In the genomic region with DNA sequence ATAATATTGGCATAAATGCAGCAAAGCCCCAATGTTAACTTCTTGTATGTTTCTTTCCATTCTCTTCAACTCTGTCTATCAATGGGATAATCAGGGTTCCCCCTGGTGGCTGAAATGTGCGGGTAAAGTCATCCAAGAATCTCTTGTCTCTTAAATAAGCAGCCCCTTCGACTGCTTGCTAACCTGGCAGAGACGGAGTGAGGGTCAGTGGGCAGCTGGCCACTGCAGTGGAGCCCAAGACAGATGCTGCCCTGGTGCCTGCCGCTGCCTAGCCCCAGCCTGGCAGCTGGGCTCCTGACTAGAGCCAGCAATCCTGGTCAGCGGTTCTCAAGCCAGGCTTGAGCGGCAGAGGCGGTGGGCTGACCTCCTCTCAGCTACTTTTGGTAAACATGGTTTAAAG, we compare ENCODE assay signal across 8 cellular contexts.
A peak's percentile ranks its signal among the peaks of the same experiment; 100 is the strongest.
DNase-seq lines count a peak whose midpoint lies in the region; ATAC-seq, FAIRE-seq and TF ChIP-seq lines count a peak whose summit lies in the region.

No MANE protein-coding gene starts in this region.

- H3K27ac Mint-ChIP-seq in stimulated activated memory B cell treated with anti-CD40 and anti-IgM and Interleukin-4, amounts not matched to agents 10 μg/mL and 1 μg/mL and 100 μg/mL, for 72 hours, result no peak overlapping the region

- no peaks in the 10 kb centered on the region for H3K79me2 ChIP-seq in HepG2 (ENCODE audit: insufficient read depth, low read length)

- H3K4me1 Mint-ChIP-seq in stimulated activated memory B cell treated with anti-CD40 and anti-IgM and Interleukin-4, amounts not matched to agents 10 μg/mL and 1 μg/mL and 100 μg/mL, for 72 hours, result no peaks in the 10 kb centered on the region

- H3K36me3 ChIP-seq in HepG2 (replicated peaks in 1 of 2; ENCODE audit: control insufficient read depth in 1 of 2, insufficient read depth in 2 of 2, low read length in 2 of 2), result peaks cover 0 to under 1% of the 10 kb centered on the region in 2 experiments; a peak in 1 of 5 replicates

- no peaks in the 10 kb centered on the region for H3K9me3 ChIP-seq in HepG2 (ENCODE audit: low read length)

- ATAC-seq in GM18502 (IDR thresholded peaks at IDR 0.05; ENCODE audit: poor library complexity, unreplicated experiment) (peak; percentile 68), HepG2 (peak; percentile 89)
- no peak for ATAC-seq in stimulated activated memory B cell treated with anti-CD40 and anti-IgM and Interleukin-4, amounts not matched to agents 10 μg/mL and 1 μg/mL and 100 μg/mL, for 72 hours

- peaks cover 12% of the 10 kb centered on the region for H3K4me1 ChIP-seq in HepG2 (ENCODE audit: insufficient read depth, low read length)

- H3K4me3 Mint-ChIP-seq in stimulated activated memory B cell treated with anti-CD40 and anti-IgM and Interleukin-4, amounts not matched to agents 10 μg/mL and 1 μg/mL and 100 μg/mL, for 72 hours, result no peak overlapping the region

- H3K4me3 ChIP-seq in HepG2 (replicated peaks in 1 of 3; ENCODE audit: insufficient read depth in 1 of 3, low read depth in 2 of 3, low read length in 3 of 3), result no peak overlapping the region

- no peak for TF ChIP-seq POLR2A in HepG2 (IDR thresholded peaks at IDR 0.05; ENCODE audit: insufficient read depth in 1 of 2, low read depth in 2 of 2, low read length in 2 of 2)

- peak; percentile 68 for FAIRE-seq in HepG2 (lab: Jason Lieb, UNC)

- POLR2A ChIA-PET in HepG2 (lab: Yijun Ruan, JAX), result no interaction called here

- H4K20me1 ChIP-seq in HepG2 (ENCODE audit: insufficient read depth, low read length), result no peaks in the 10 kb centered on the region

- no peaks in the 10 kb centered on the region for H3K27me3 ChIP-seq in HepG2 (ENCODE audit: control insufficient read depth in 1 of 2, insufficient read depth in 2 of 2, low read length in 2 of 2)

- H3K36me3 Mint-ChIP-seq in stimulated activated memory B cell treated with anti-CD40 and anti-IgM and Interleukin-4, amounts not matched to agents 10 μg/mL and 1 μg/mL and 100 μg/mL, for 72 hours, result no peaks in the 10 kb centered on the region

- WGBS in HepG2 (ENCODE audit: low lambda C conversion rate), result 57% methylated on average over 6 of the region's 7 CpGs

- H3K9ac ChIP-seq in HepG2 (ENCODE audit: insufficient read depth, low read depth, low read length), result no peak overlapping the region

- in situ Hi-C loops in HepG2 (cut with HindIII; ENCODE audit: extremely low pct_ligation_motif_present, low pct_unique_long_range_greater_than_20kb), result no loop called here

- CTCF ChIA-PET in HepG2 (lab: Yijun Ruan, JAX; ENCODE audit: low intra/inter-chr PET ratio, low total read pairs), result no interaction called here

- no TSS peak for BruUV-seq in HepG2 (replicated peaks; lab: Mats Ljungman, UMichigan)

- no peak overlapping the region for H2AFZ ChIP-seq in HepG2 (ENCODE audit: low read length)

- no peaks in the 10 kb centered on the region for H3K9me3 Mint-ChIP-seq in stimulated activated memory B cell treated with anti-CD40 and anti-IgM and Interleukin-4, amounts not matched to agents 10 μg/mL and 1 μg/mL and 100 μg/mL, for 72 hours

- TF ChIP-seq CTCF in HepG2 (CRISPR knock-in tag; IDR thresholded peaks at IDR 0.05), result peak; percentile 68

- peak; percentile 43; the same call in 1 of the 2 replicates for TF ChIP-seq RAD21 in HepG2 (CRISPR knock-in tag; IDR thresholded peaks at IDR 0.05)

- intact Hi-C loops in HepG2 (cut with micrococcal nuclease; ENCODE audit: unreplicated experiment), result loop anchor here (5.0 kb wide), 2 partner anchors 95 to 370 kb away; no protein-coding TSS in a partner anchor

- DNase-seq in AG08396 (ENCODE audit: low spot score), result peak; percentile 53
- DNase-seq in MV-4-11 (lab: John Stamatoyannopoulos, UW), result peak; percentile 29
- peak; percentile 10 for DNase-seq in T-helper 9 cell
- DNase-seq in HepG2 (ENCODE audit: low spot score), result peak; percentile 53
- peak; percentile 14 to 20 for DNase-seq in stimulated activated CD8-positive, alpha-beta memory T cell treated with anti-CD3 and anti-CD28 coated beads, Interleukin-2, amount 100 ng/mL, for 48 hours (ENCODE audit: low read depth in 2 of 2)

- peak overlapping the region; percentile 58 for H3K27ac ChIP-seq in cingulate gyrus (ENCODE audit: low read depth, low read length)
- no peak overlapping the region for H3K27ac ChIP-seq in HepG2 (ENCODE audit: extremely low read length, insufficient read depth, low read length)

- H3K27me3 Mint-ChIP-seq in stimulated activated memory B cell treated with anti-CD40 and anti-IgM and Interleukin-4, amounts not matched to agents 10 μg/mL and 1 μg/mL and 100 μg/mL, for 72 hours, result no peaks in the 10 kb centered on the region

- TF ChIP-seq EP300 in HepG2 (IDR thresholded peaks at IDR 0.05; ENCODE audit: low read depth in 2 of 2, low read length in 2 of 2), result no peak
- TF ChIP-seq EP300 in HepG2 (CRISPR knock-in tag; IDR thresholded peaks at IDR 0.05; ENCODE audit: borderline replicate concordance), result no peak

- H3K4me2 ChIP-seq in HepG2 (ENCODE audit: low read depth, low read length), result no peak overlapping the region

TF ChIP-seq in HepG2, 621 proteins besides CTCF, POLR2A, EP300 and RAD21:
- TF ChIP-seq, protein P1, sequence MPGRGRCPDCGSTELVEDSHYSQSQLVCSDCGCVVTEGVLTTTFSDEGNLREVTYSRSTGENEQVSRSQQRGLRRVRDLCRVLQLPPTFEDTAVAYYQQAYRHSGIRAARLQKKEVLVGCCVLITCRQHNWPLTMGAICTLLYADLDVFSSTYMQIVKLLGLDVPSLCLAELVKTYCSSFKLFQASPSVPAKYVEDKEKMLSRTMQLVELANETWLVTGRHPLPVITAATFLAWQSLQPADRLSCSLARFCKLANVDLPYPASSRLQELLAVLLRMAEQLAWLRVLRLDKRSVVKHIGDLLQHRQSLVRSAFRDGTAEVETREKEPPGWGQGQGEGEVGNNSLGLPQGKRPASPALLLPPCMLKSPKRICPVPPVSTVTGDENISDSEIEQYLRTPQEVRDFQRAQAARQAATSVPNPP (CRISPR knock-in tag; IDR thresholded peaks at IDR 0.05), result no peak
- TF ChIP-seq SMC3 (IDR thresholded peaks at IDR 0.05; ENCODE audit: low read length), result peak; percentile 46; the same call in 1 of the 2 replicates
- peak; percentile 88 for TF ChIP-seq TEAD3 (CRISPR knock-in tag; optimal IDR thresholded peaks at IDR 0.05; ENCODE audit: borderline replicate concordance)
- TF ChIP-seq, protein P2, sequence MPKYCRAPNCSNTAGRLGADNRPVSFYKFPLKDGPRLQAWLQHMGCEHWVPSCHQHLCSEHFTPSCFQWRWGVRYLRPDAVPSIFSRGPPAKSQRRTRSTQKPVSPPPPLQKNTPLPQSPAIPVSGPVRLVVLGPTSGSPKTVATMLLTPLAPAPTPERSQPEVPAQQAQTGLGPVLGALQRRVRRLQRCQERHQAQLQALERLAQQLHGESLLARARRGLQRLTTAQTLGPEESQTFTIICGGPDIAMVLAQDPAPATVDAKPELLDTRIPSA (CRISPR knock-in tag; IDR thresholded peaks at IDR 0.05; ENCODE audit: borderline replicate concordance), result no peak
- TF ChIP-seq, protein P3, sequence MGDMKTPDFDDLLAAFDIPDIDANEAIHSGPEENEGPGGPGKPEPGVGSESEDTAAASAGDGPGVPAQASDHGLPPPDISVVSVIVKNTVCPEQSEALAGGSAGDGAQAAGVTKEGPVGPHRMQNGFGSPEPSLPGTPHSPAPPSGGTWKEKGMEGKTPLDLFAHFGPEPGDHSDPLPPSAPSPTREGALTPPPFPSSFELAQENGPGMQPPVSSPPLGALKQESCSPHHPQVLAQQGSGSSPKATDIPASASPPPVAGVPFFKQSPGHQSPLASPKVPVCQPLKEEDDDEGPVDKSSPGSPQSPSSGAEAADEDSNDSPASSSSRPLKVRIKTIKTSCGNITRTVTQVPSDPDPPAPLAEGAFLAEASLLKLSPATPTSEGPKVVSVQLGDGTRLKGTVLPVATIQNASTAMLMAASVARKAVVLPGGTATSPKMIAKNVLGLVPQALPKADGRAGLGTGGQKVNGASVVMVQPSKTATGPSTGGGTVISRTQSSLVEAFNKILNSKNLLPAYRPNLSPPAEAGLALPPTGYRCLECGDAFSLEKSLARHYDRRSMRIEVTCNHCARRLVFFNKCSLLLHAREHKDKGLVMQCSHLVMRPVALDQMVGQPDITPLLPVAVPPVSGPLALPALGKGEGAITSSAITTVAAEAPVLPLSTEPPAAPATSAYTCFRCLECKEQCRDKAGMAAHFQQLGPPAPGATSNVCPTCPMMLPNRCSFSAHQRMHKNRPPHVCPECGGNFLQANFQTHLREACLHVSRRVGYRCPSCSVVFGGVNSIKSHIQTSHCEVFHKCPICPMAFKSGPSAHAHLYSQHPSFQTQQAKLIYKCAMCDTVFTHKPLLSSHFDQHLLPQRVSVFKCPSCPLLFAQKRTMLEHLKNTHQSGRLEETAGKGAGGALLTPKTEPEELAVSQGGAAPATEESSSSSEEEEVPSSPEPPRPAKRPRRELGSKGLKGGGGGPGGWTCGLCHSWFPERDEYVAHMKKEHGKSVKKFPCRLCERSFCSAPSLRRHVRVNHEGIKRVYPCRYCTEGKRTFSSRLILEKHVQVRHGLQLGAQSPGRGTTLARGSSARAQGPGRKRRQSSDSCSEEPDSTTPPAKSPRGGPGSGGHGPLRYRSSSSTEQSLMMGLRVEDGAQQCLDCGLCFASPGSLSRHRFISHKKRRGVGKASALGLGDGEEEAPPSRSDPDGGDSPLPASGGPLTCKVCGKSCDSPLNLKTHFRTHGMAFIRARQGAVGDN (CRISPR knock-in tag; IDR thresholded peaks at IDR 0.05), result 0 out of 2 replicates have a peak, but pooled peaks have one; percentile 9
- no peak for TF ChIP-seq ZNF446 (CRISPR knock-in tag; IDR thresholded peaks at IDR 0.05)
- peak; percentile 57 for TF ChIP-seq STAG1 (CRISPR knock-in tag; IDR thresholded peaks at IDR 0.05)
- TF ChIP-seq XRCC5 (optimal IDR thresholded peaks at IDR 0.05; ENCODE audit: low read length), result peak; percentile 41
